ENCODE assay signal across 9 cellular contexts in the genomic region with DNA sequence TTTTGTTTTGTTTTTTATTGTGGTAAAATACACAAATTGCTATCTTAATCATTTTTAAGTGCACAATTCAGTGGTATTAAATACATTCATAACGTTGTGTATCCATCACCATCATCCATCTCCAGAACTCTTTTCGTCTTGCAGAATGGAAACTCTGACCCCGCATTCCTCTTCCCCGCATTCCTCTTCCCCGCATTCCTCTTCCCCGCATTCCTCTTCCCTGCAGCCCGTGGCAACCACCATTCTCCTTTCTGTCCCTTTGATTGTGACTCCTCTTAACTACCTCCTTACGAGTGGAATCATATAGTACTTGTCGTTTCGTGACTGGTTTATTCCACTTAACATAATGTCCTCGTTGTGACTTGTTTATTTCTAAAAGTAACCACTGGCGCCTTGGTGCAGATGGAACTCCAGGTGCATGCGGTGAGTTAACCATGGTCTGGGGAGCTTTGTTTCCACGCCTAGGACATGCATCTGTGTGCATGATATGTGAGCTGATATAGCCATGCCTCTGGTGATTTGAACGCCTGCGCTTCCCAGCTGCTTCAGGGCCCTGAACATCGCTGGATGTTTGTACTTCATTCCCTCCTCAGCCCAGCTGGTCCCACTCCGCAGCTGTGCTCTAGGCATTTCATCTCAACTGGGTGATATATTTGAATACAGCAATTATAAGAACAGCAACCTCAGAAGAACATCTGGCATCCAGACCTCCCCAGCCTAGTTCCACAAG. TPM values are rescaled to one million over a fixed set of nuclear protein-coding genes. Genes with fewer than 3 reads are reported as not detected.
DNase-seq lines count a peak whose midpoint lies in the region; ATAC-seq and TF ChIP-seq lines count a peak whose summit lies in the region.
"Not testable (repeated sequence)": the region's sequence is repeated elsewhere in the genome, so short reads cannot be mapped to it uniquely, and the experiment has no call there.
"Had no signal": no experiment of that assay in that cellular context is flagged by ENCODE, and none has a peak within 500 bp of the region (broad histone marks: within the 10 kb centered on the region; RNA-seq: fewer than 3 reads in every experiment).

No MANE protein-coding gene starts in this region.

- not testable (repeated sequence) for H3K4me3 ChIP-seq in endodermal cell (ENCODE audit: low read length); heart left ventricle; mesendoderm (ENCODE audit: low read length); neural progenitor cell

- H3K4ac ChIP-seq in mesendoderm (ENCODE audit: low read depth, low read length) = not testable (repeated sequence)

- H2BK120ac ChIP-seq in mesendoderm (ENCODE audit: low read depth, low read length) = not testable (repeated sequence)

- not testable (repeated sequence) for H2AFZ ChIP-seq in neural progenitor cell (replicated peaks)

- not testable (repeated sequence) for H3K4me1 Mint-ChIP-seq in activated CD4-positive, alpha-beta T cell treated with anti-CD3 and anti-CD28 coated beads, Interleukin-2, amount 10 ng/mL, durations not matched to agents 24 days and 14 days; endodermal cell
- H3K4me1 Mint-ChIP-seq in neural progenitor cell = peaks cover 35% of the 10 kb centered on the region

- 80 to 92% methylated on average over 4 to 10 of the region's 18 CpGs for WGBS in endodermal cell (ENCODE audit: insufficient coverage in 1 of 2, insufficient read length in 1 of 2), 2 experiments
- 77 to 88% (median 83%) methylated on average over 12 to 16 of the region's 18 CpGs for WGBS in heart left ventricle, 4 donors
- WGBS in mesendoderm (ENCODE audit: extremely low coverage, insufficient coverage, low lambda C conversion rate) = no CpG with 5 or more reads among the region's 18 CpGs

- H3K4me1 ChIP-seq in endodermal cell (ENCODE audit: control insufficient read depth, insufficient read depth, low read length); heart left ventricle; mesendoderm (ENCODE audit: control insufficient read depth, low read depth, low read length): not testable (repeated sequence)
- peaks cover 14% of the 10 kb centered on the region for H3K4me1 ChIP-seq in neural progenitor cell

- not testable (repeated sequence) for H2BK15ac ChIP-seq in mesendoderm (replicated peaks; ENCODE audit: low read depth)

- peak; percentile 32 to 71 (median 52) for ATAC-seq in heart left ventricle

- H4K20me1 ChIP-seq in neural progenitor cell (ENCODE audit: low read depth) = not testable (repeated sequence)

- not testable (repeated sequence) for H3K9me3 ChIP-seq in endodermal cell (ENCODE audit: control insufficient read depth, low read length); heart left ventricle; neural progenitor cell (ENCODE audit: low read depth)

- H3K9ac ChIP-seq in endodermal cell (ENCODE audit: extremely low read depth, low read length, poor library complexity, severe bottlenecking); mesendoderm (ENCODE audit: low read length); neural progenitor cell: not testable (repeated sequence)

- not testable (repeated sequence) for H3K36me3 ChIP-seq in endodermal cell (ENCODE audit: control insufficient read depth, insufficient read depth, low read length); mesendoderm (ENCODE audit: control insufficient read depth, insufficient read depth, low read length); neural progenitor cell
- H3K36me3 ChIP-seq in heart left ventricle = peaks cover 0 to 33% (median 25%) of the 10 kb centered on the region in 9 donors

- intact Hi-C loops in activated CD4-positive, alpha-beta T cell treated with anti-CD3 and anti-CD28 coated beads, Interleukin-2, amount 10 ng/mL, durations not matched to agents 24 days and 14 days (cut with micrococcal nuclease); heart left ventricle (cut with DNase I): not testable (repeated sequence)

- H4K8ac ChIP-seq in mesendoderm (ENCODE audit: low read depth, low read length) = not testable (repeated sequence)

- not testable (repeated sequence) for H3K27me3 ChIP-seq in endodermal cell (ENCODE audit: control insufficient read depth, insufficient read depth, low read length, poor library complexity, severe bottlenecking); heart left ventricle; mesendoderm (ENCODE audit: insufficient read depth, low read length, poor library complexity); neural progenitor cell

- H3K23ac ChIP-seq in mesendoderm (ENCODE audit: low read length) = not testable (repeated sequence)

- peak; percentile 41 for DNase-seq in EH (ENCODE audit: low read depth)
- peak; percentile 6 for DNase-seq in NCI-H187 treated with DMSO at 0.1 percent for 48 hours (lab: John Stamatoyannopoulos, UW)
- peak; percentile 21 for DNase-seq in activated CD4-positive, alpha-beta T cell treated with anti-CD3 and anti-CD28 coated beads, Interleukin-2, amount 10 ng/mL, durations not matched to agents 24 days and 14 days
- peak; percentile 70 for DNase-seq in endodermal cell
- DNase-seq in heart left ventricle = not testable (repeated sequence)
- peak; percentile 90 for DNase-seq in mesendoderm
- peak; percentile 74 for DNase-seq in neural progenitor cell (ENCODE audit: low spot score)

- TF ChIP-seq CTCF in endodermal cell (conservative IDR thresholded peaks at IDR 0.05); heart left ventricle (IDR thresholded peaks at IDR 0.05); neural progenitor cell (IDR thresholded peaks at IDR 0.05): not testable (repeated sequence)

- not testable (repeated sequence) for H3K56ac ChIP-seq in mesendoderm (ENCODE audit: low read length)

- not testable (repeated sequence) for H3K9me3 Mint-ChIP-seq in activated CD4-positive, alpha-beta T cell treated with anti-CD3 and anti-CD28 coated beads, Interleukin-2, amount 10 ng/mL, durations not matched to agents 24 days and 14 days; endodermal cell; neural progenitor cell

- not testable (repeated sequence) for H3K79me1 ChIP-seq in mesendoderm (ENCODE audit: low read length)

- H3F3A ChIP-seq in neural progenitor cell (ENCODE audit: low read depth) = not testable (repeated sequence)

- H3K27ac ChIP-seq in endodermal cell (ENCODE audit: low read depth, low read length) = peak overlapping the region; percentile 66
- H3K27ac ChIP-seq in heart left ventricle = peak overlapping the region in 2 of 12 donors; percentile 13 to 29
- H3K27ac ChIP-seq in mesendoderm (ENCODE audit: low read depth, low read length) = not testable (repeated sequence)
- H3K27ac ChIP-seq in neural progenitor cell = peak overlapping the region; percentile 81

- H4K5ac ChIP-seq in mesendoderm (ENCODE audit: low read length) = not testable (repeated sequence)

- H3K18ac ChIP-seq in mesendoderm (ENCODE audit: low read length) = not testable (repeated sequence)

- H2BK5ac ChIP-seq in mesendoderm (ENCODE audit: low read length) = not testable (repeated sequence)

- H2AK5ac ChIP-seq in mesendoderm (ENCODE audit: low read length) = not testable (repeated sequence)

- H3K79me2 ChIP-seq in mesendoderm (ENCODE audit: control insufficient read depth, insufficient read depth, low read length); neural progenitor cell (ENCODE audit: low read depth): not testable (repeated sequence)

- not testable (repeated sequence) for H3K4me2 ChIP-seq in mesendoderm (ENCODE audit: low read length)
- peak overlapping the region; percentile 49 for H3K4me2 ChIP-seq in neural progenitor cell

- H3K36me3 Mint-ChIP-seq in activated CD4-positive, alpha-beta T cell treated with anti-CD3 and anti-CD28 coated beads, Interleukin-2, amount 10 ng/mL, durations not matched to agents 24 days and 14 days (ENCODE audit: low read depth); neural progenitor cell: not testable (repeated sequence)
- H3K36me3 Mint-ChIP-seq in endodermal cell (ENCODE audit: low read depth) = peaks cover 17% of the 10 kb centered on the region

- not testable (repeated sequence) for H3K27me3 Mint-ChIP-seq in activated CD4-positive, alpha-beta T cell treated with anti-CD3 and anti-CD28 coated beads, Interleukin-2, amount 10 ng/mL, durations not matched to agents 24 days and 14 days; endodermal cell (ENCODE audit: insufficient read depth); neural progenitor cell (ENCODE audit: insufficient read depth, low read depth)

- not testable (repeated sequence) for H3K4me3 Mint-ChIP-seq in activated CD4-positive, alpha-beta T cell treated with anti-CD3 and anti-CD28 coated beads, Interleukin-2, amount 10 ng/mL, durations not matched to agents 24 days and 14 days; endodermal cell
- peak overlapping the region; percentile 17 for H3K4me3 Mint-ChIP-seq in neural progenitor cell

- not testable (repeated sequence) for TF ChIP-seq POLR2A in heart left ventricle (IDR thresholded peaks at IDR 0.05)

- H3K27ac Mint-ChIP-seq in activated CD4-positive, alpha-beta T cell treated with anti-CD3 and anti-CD28 coated beads, Interleukin-2, amount 10 ng/mL, durations not matched to agents 24 days and 14 days = not testable (repeated sequence)
- peak overlapping the region; percentile 74 for H3K27ac Mint-ChIP-seq in endodermal cell
- peak overlapping the region; percentile 2 for H3K27ac Mint-ChIP-seq in neural progenitor cell

RNA-seq across cellular contexts. Expression of gene CLEC18A, which starts 7.7 kb away (rescaled TPM):
- 0.26 and 0.51 TPM in 2 replicates for total RNA-seq in activated CD4-positive, alpha-beta T cell treated with anti-CD3 and anti-CD28 coated beads, Interleukin-2, amount 10 ng/mL, durations not matched to agents 24 days and 14 days
- total RNA-seq in endodermal cell (1 to 10 TPM; 2.0 to 2.2 TPM), heart left ventricle (1 to 10 TPM in 1 of 9 donors, under 1 TPM in 3, not detected in 5; 0.09 to 1.1 (median 0.17) TPM), neural progenitor cell (ENCODE audit: low replicate concordance) (5.9 and 14.5 TPM in 2 replicates)
- 10.1 TPM for polyA plus RNA-seq in endodermal cell (2013, experiment 1 of 2)
- polyA plus RNA-seq in endodermal cell (2013, experiment 2 of 2) = 14.7 TPM
- polyA plus RNA-seq in heart left ventricle = under 1 TPM; 0.08 to 0.10 TPM
- polyA plus RNA-seq in mesendoderm (2013, experiment 1 of 2) = 0.32 TPM
- 0.34 TPM for polyA plus RNA-seq in mesendoderm (2013, experiment 2 of 2)
- polyA plus RNA-seq: CD14-positive monocyte; CD8-positive, alpha-beta memory T cell had no signal
